In genomic region chr1:180213401-180214177, GRCh38 we compare ENCODE assay signal across 8 cellular contexts. TPM values are rescaled to one million over a fixed set of nuclear protein-coding genes. Genes with fewer than 3 reads are reported as not detected.
DNase-seq lines count a peak whose midpoint lies in the region; ATAC-seq, FAIRE-seq and TF ChIP-seq lines count a peak whose summit lies in the region.

No MANE protein-coding gene starts in this region.

- RAD21 ChIA-PET in GM12878 (lab: Charles Lee; ENCODE audit: unreplicated experiment): interaction anchor here (0.8 kb wide), 1 partner anchor 11 kb away, joined by 6 read pairs; no protein-coding TSS in a partner anchor

- TF ChIP-seq RAD21 in GM12878 (IDR thresholded peaks at IDR 0.05; ENCODE audit: insufficient read depth, low read depth, low read length): 0 out of 2 replicates have a peak, but pooled peaks have one; percentile 2

- BruUV-seq in GM12878 (replicated peaks; lab: Mats Ljungman, UMichigan): no TSS peak

- H3K9me2 ChIP-seq in MM.1S (replicated peaks; ENCODE audit: insufficient read depth, low read length) (no peaks in the 10 kb centered on the region), hepatocyte (replicated peaks; ENCODE audit: insufficient read depth) (no peaks in the 10 kb centered on the region)

- CTCF ChIA-PET in GM12878 (lab: Yijun Ruan, JAX): interaction anchor here (0.9 to 1.6 kb wide), 2 partner anchors 34 to 76 kb away, joined by 3 to 5 read pairs; no protein-coding TSS in a partner anchor

- peaks cover 14% of the 10 kb centered on the region for H3K4me1 ChIP-seq in MM.1S (ENCODE audit: low read length)
- H3K4me1 ChIP-seq in GM12878 (ENCODE audit: control insufficient read depth, insufficient read depth, low read length): no peaks in the 10 kb centered on the region
- no peaks in the 10 kb centered on the region for H3K4me1 ChIP-seq in small intestine (ENCODE audit: control insufficient read depth in 2 of 2, insufficient read depth in 1 of 2, low read depth in 1 of 2, low read length in 1 of 2)
- H3K4me1 ChIP-seq in hepatocyte (ENCODE audit: insufficient read depth): no peaks in the 10 kb centered on the region

- peak; percentile 90 for FAIRE-seq in GM12878 (lab: Jason Lieb, UNC)
- no peak for FAIRE-seq in small intestine (lab: Jason Lieb, UNC)

- peak; percentile 7 for TF ChIP-seq CTCF in GM12865 (IDR thresholded peaks at IDR 0.05; ENCODE audit: insufficient read depth, low read depth, low read length, missing control alignments)
- TF ChIP-seq CTCF in MM.1S (IDR thresholded peaks at IDR 0.05; ENCODE audit: low read length): peak; percentile 44
- peak in 1 of 3 experiments; percentile 7; a peak in 2 of 6 replicates for TF ChIP-seq CTCF in GM12878 (IDR thresholded peaks at IDR 0.05 in 2 of 3, conservative IDR thresholded peaks at IDR 0.05 in 1 of 3; ENCODE audit: control insufficient read depth in 2 of 3, extremely low read depth in 1 of 3, insufficient read depth in 1 of 3, low read depth in 3 of 3, low read length in 3 of 3)
- TF ChIP-seq CTCF in hepatocyte (IDR thresholded peaks at IDR 0.05; ENCODE audit: poor library complexity): no peak

- H3K4me3 ChIP-seq in GM12865 (ENCODE audit: low read depth, low read length) (no peak overlapping the region), MM.1S (ENCODE audit: low read length) (peak overlapping the region; percentile 43), GM12878 (no peak overlapping the region), small intestine (ENCODE audit: low read depth in 1 of 2, low read length in 2 of 2) (no peak overlapping the region), hepatocyte (no peak overlapping the region)

- peaks cover 11% of the 10 kb centered on the region for H3F3A ChIP-seq in MM.1S (ENCODE audit: insufficient read depth, low read length)

- H2AFZ ChIP-seq in MM.1S (ENCODE audit: low read length): peak overlapping the region; percentile 58
- H2AFZ ChIP-seq in GM12878 (ENCODE audit: control insufficient read depth, low read depth, low read length): peak overlapping the region; percentile 63
- no peak overlapping the region for H2AFZ ChIP-seq in hepatocyte

- H3K4me2 ChIP-seq in MM.1S (ENCODE audit: low read depth, low read length) (peak overlapping the region; percentile 81), GM12878 (ENCODE audit: control insufficient read depth, insufficient read depth) (peak overlapping the region; percentile 11), hepatocyte (no peak overlapping the region)

- H3K9ac ChIP-seq in MM.1S (ENCODE audit: low read length) (peak overlapping the region; percentile 26), GM12878 (ENCODE audit: control insufficient read depth, insufficient read depth, low read length) (no peak overlapping the region)

- no peak for TF ChIP-seq POLR2A in GM12878 (IDR thresholded peaks at IDR 0.05; ENCODE audit: low read depth, low read length)

- H4K20me1 ChIP-seq in MM.1S (ENCODE audit: insufficient read depth, low read length) (no peaks in the 10 kb centered on the region), GM12878 (ENCODE audit: control insufficient read depth, insufficient read depth) (no peaks in the 10 kb centered on the region), hepatocyte (ENCODE audit: insufficient read depth, poor library complexity, severe bottlenecking) (no peaks in the 10 kb centered on the region)

- in situ Hi-C loops in GM12878 (cut with MboI): no loop called here

- ATAC-seq in GM12878 (peak; percentile 76), HG02973 (IDR thresholded peaks at IDR 0.05; ENCODE audit: unreplicated experiment) (no peak)

- 71% methylated on average over 15 of the region's 15 CpGs for WGBS in GM12878 (ENCODE audit: insufficient coverage, insufficient replicate concordance, low lambda C conversion rate, missing lambda C conversion rate)
- 64 to 80% (median 73%) methylated on average over 15 of the region's 15 CpGs for WGBS in small intestine, 3 donors
- 61% methylated on average over 15 of the region's 15 CpGs for WGBS in hepatocyte (ENCODE audit: low lambda C conversion rate, missing lambda C conversion rate)

- intact Hi-C loops in GM12878 (cut with micrococcal nuclease; ENCODE audit: unreplicated experiment): no loop called here

- peak; percentile 72 for DNase-seq in GM12865 (ENCODE audit: low read depth)
- DNase-seq in MM.1S: peak; percentile 96
- peak; percentile 20 for DNase-seq in GM12878 (ENCODE audit: low read depth, low spot score)
- peak; percentile 34 for DNase-seq in small intestine
- DNase-seq in hepatocyte (ENCODE audit: low spot score): no peak
- DNase-seq in NCI-H1092 treated with DMSO at 0.1 percent for 48 hours (lab: John Stamatoyannopoulos, UW): no peak
- DNase-seq in NCI-H446 (lab: John Stamatoyannopoulos, UW): no peak

- POLR2A ChIA-PET in GM12878 (lab: Charles Lee): no interaction called here

- H3K27me3 ChIP-seq in MM.1S (replicated peaks; ENCODE audit: insufficient read depth, low read length) (no peaks in the 10 kb centered on the region), GM12878 (replicated peaks in 1 of 2; ENCODE audit: control insufficient read depth in 2 of 2, insufficient read depth in 2 of 2, low read length in 1 of 2) (no peaks in the 10 kb centered on the region), small intestine (ENCODE audit: control insufficient read depth in 2 of 2, insufficient read depth in 2 of 2, low read length in 2 of 2) (no peaks in the 10 kb centered on the region), hepatocyte (no peaks in the 10 kb centered on the region)

- TF ChIP-seq EP300 in GM12878 (IDR thresholded peaks at IDR 0.05; ENCODE audit: borderline replicate concordance in 1 of 2, control insufficient read depth in 1 of 2, low read depth in 2 of 2, low read length in 2 of 2): no peak

- H3K36me3 ChIP-seq in MM.1S (replicated peaks; ENCODE audit: insufficient read depth, low read length) (no peaks in the 10 kb centered on the region), GM12878 (ENCODE audit: control insufficient read depth in 2 of 2, insufficient read depth in 2 of 2, low read length in 1 of 2) (no peaks in the 10 kb centered on the region), small intestine (ENCODE audit: control insufficient read depth in 2 of 2, insufficient read depth in 2 of 2, low read length in 2 of 2) (no peaks in the 10 kb centered on the region), hepatocyte (replicated peaks; ENCODE audit: insufficient read depth, low read depth) (no peaks in the 10 kb centered on the region)

- H3K27ac ChIP-seq in MM.1S (ENCODE audit: low read length) (peak overlapping the region; percentile 81), GM12878 (ENCODE audit: control insufficient read depth, insufficient read depth) (no peak overlapping the region), small intestine (ENCODE audit: low read depth in 1 of 2, low read length in 1 of 2) (no peak overlapping the region), hepatocyte (no peak overlapping the region)

- H3K79me2 ChIP-seq in MM.1S (ENCODE audit: low read length): no peaks in the 10 kb centered on the region
- H3K79me2 ChIP-seq in GM12878 (ENCODE audit: control insufficient read depth, insufficient read depth, low read length): no peaks in the 10 kb centered on the region
- H3K79me2 ChIP-seq in hepatocyte: no peaks in the 10 kb centered on the region

- SMC1A ChIA-PET in GM12878 (lab: Charles Lee; ENCODE audit: uncharacterized antibody, unreplicated experiment): no interaction called here

- H3K9me3 ChIP-seq in MM.1S (replicated peaks; ENCODE audit: insufficient read depth, low read length): no peaks in the 10 kb centered on the region
- H3K9me3 ChIP-seq in GM12878 (replicated peaks; ENCODE audit: control insufficient read depth, insufficient read depth, low read length): no peaks in the 10 kb centered on the region
- H3K9me3 ChIP-seq in small intestine (ENCODE audit: control insufficient read depth, low read depth): no peaks in the 10 kb centered on the region
- no peaks in the 10 kb centered on the region for H3K9me3 ChIP-seq in hepatocyte (ENCODE audit: low read depth)

RNA-seq across cellular contexts. Expression of gene LHX4, which starts 16.5 kb away (rescaled TPM):
- total RNA-seq in GM12878 (2013; cell fraction: nucleolus; rRNA removed): not detected in 2 replicates
- total RNA-seq in GM12878 (2014; rRNA removed) (not detected in 2 replicates), GM12878 (2014; rRNA removed; fragmentation: Illumina TruSeq; extraction: Trizol) (not detected in 2 replicates), GM12878 (2021) (not detected in 2 replicates), hepatocyte (0.03 TPM in 1 of 2 replicates, not detected in the other)
- polyA plus RNA-seq in GM12878 (2011; ENCODE audit: low read depth): 0.56 TPM
- polyA plus RNA-seq in GM12878 (2011; rRNA removed) (0.04 TPM in 1 of 2 replicates, not detected in the other), GM12878 (2014; fragmentation: Illumina TruSeq; extraction: Trizol) (not detected in 2 replicates), GM12878 (2014; fragmentation: Nextera tagmentation; extraction: Ambion mirVana) (under 1 TPM; 0.05 TPM), GM12878 (2014; rRNA removed) (not detected in 2 replicates), GM12878 (2016; fragmentation: Nextera tagmentation; extraction: Ambion mirVana) (under 1 TPM; 0.59 to 0.80 TPM), small intestine (under 1 TPM; 0.18 to 0.27 (median 0.22) TPM), hepatocyte (0.28 and 0.49 TPM in 2 replicates)
- 0.02 TPM in 1 of 2 replicates, not detected in the other for polyA plus RNA-seq in GM12878 (2011; cell fraction: cytosol; rRNA removed)
- 0.03 TPM in 2 replicates for polyA plus RNA-seq in GM12878 (2011; cell fraction: nucleus; rRNA removed)
- 0.53 and 0.95 TPM in 2 replicates for polyA plus RNA-seq in GM12878 (2012)
- not detected in 2 replicates for polyA minus RNA-seq in GM12878 (2011; rRNA and poly(A)+ RNA removed)
- polyA minus RNA-seq in GM12878 (2011; cell fraction: cytosol; rRNA and poly(A)+ RNA removed): not detected in 2 replicates
- polyA minus RNA-seq in GM12878 (2011; cell fraction: nucleus; rRNA and poly(A)+ RNA removed): not detected in 2 replicates

RNA-seq across cellular contexts. Expression of gene QSOX1, which starts 58.9 kb away (rescaled TPM):
- total RNA-seq in GM12878 (2013; cell fraction: nucleolus; rRNA removed): 46.4 and 46.6 TPM in 2 replicates
- total RNA-seq in GM12878 (2014; rRNA removed) (12.6 and 17.2 TPM in 2 replicates), GM12878 (2014; rRNA removed; fragmentation: Illumina TruSeq; extraction: Trizol) (5.5 and 7.2 TPM in 2 replicates), GM12878 (2021) (31.3 and 32.0 TPM in 2 replicates), hepatocyte (176 and 257 TPM in 2 replicates)
- polyA plus RNA-seq in GM12878 (2011; ENCODE audit: low read depth): 7.4 TPM
- polyA plus RNA-seq in GM12878 (2011; rRNA removed) (17.8 and 25.1 TPM in 2 replicates), GM12878 (2014; fragmentation: Illumina TruSeq; extraction: Trizol) (3.6 and 10.0 TPM in 2 replicates), GM12878 (2014; fragmentation: Nextera tagmentation; extraction: Ambion mirVana) (1 to 10 TPM; 1.8 to 6.1 TPM), GM12878 (2014; rRNA removed) (12.5 and 14.8 TPM in 2 replicates), GM12878 (2016; fragmentation: Nextera tagmentation; extraction: Ambion mirVana) (10 to 100 TPM; 10.4 to 12.0 TPM), small intestine (100 to 1,000 TPM in 1 of 3 donors, 10 to 100 TPM in 2; 18.1 to 115 (median 41.1) TPM), hepatocyte (225 and 263 TPM in 2 replicates)
- polyA plus RNA-seq in GM12878 (2011; cell fraction: cytosol; rRNA removed): 31.7 and 38.8 TPM in 2 replicates
- 56.5 and 61.2 TPM in 2 replicates for polyA plus RNA-seq in GM12878 (2011; cell fraction: nucleus; rRNA removed)
- polyA plus RNA-seq in GM12878 (2012): 14.6 and 16.4 TPM in 2 replicates
- polyA minus RNA-seq in GM12878 (2011; rRNA and poly(A)+ RNA removed): 13.1 and 24.4 TPM in 2 replicates
- 10.0 and 11.4 TPM in 2 replicates for polyA minus RNA-seq in GM12878 (2011; cell fraction: cytosol; rRNA and poly(A)+ RNA removed)
- 11.0 and 14.4 TPM in 2 replicates for polyA minus RNA-seq in GM12878 (2011; cell fraction: nucleus; rRNA and poly(A)+ RNA removed)

Comparison
In these comparisons a context has a peak if more than half of its experiments do, and no peak if none do; other contexts are left out.
1. DNase-seq: peak in GM12865 (single experiment), MM.1S (single experiment), GM12878 (single experiment) and small intestine (single experiment); none in hepatocyte (single experiment), NCI-H1092 treated with DMSO at 0.1 percent for 48 hours (single experiment) and NCI-H446 (0 of 2).